In genomic region chr20:9616455-9616805, GRCh38 we compare ENCODE assay signal across 7 cellular contexts.
DNase-seq lines count a peak whose midpoint lies in the region; ATAC-seq and TF ChIP-seq lines count a peak whose summit lies in the region.

No MANE protein-coding gene starts in this region.

- no peak overlapping the region for H3K27ac ChIP-seq in neuronal stem cell (replicated peaks; ENCODE audit: low read length)
- no peak overlapping the region for H3K27ac ChIP-seq in body of pancreas

- intact Hi-C loops in body of pancreas (cut with DNase I), result loop anchor here (5.0 kb wide), 1 partner anchor 296 kb away; no protein-coding TSS in a partner anchor

- no CpG with 5 or more reads among the region's 5 CpGs for WGBS in neuronal stem cell (ENCODE audit: extremely low coverage in 2 of 2, insufficient read length in 2 of 2, insufficient replicate concordance in 1 of 2), 2 donors
- 66 to 69% methylated on average over 5 of the region's 5 CpGs for WGBS in body of pancreas, 2 donors

- ATAC-seq in GM19035 (IDR thresholded peaks at IDR 0.05; ENCODE audit: unreplicated experiment), result peak; percentile 14
- peak; percentile 24 for ATAC-seq in GM21717 (IDR thresholded peaks at IDR 0.05; ENCODE audit: unreplicated experiment)
- ATAC-seq in HG03159 (IDR thresholded peaks at IDR 0.05; ENCODE audit: unreplicated experiment), result peak; percentile 4
- no peak for ATAC-seq in body of pancreas

- TF ChIP-seq POLR2A in body of pancreas (IDR thresholded peaks at IDR 0.05), result no peak

- H2AFZ ChIP-seq in neuronal stem cell (ENCODE audit: low read length), result no peak overlapping the region

- no peak overlapping the region for H2BK120ac ChIP-seq in neuronal stem cell (ENCODE audit: low read depth, low read length)

- H3K4ac ChIP-seq in neuronal stem cell (ENCODE audit: low read length), result no peak overlapping the region

- H3K23ac ChIP-seq in neuronal stem cell (ENCODE audit: low read depth, low read length, poor library complexity), result no peak overlapping the region

- H3K9ac ChIP-seq in neuronal stem cell (ENCODE audit: low read depth, low read length, poor library complexity), result no peak overlapping the region

- H3K36me3 ChIP-seq in neuronal stem cell (replicated peaks in 1 of 2; ENCODE audit: control insufficient read depth in 2 of 2, insufficient read depth in 2 of 2, low read length in 2 of 2) (no peaks in the 10 kb centered on the region), body of pancreas (replicated peaks in 1 of 2; ENCODE audit: insufficient read depth in 1 of 2, low read depth in 2 of 2) (no peaks in the 10 kb centered on the region)

- H3K9me3 ChIP-seq in neuronal stem cell (replicated peaks in 1 of 2; ENCODE audit: control insufficient read depth in 2 of 2, insufficient read depth in 1 of 2, low read depth in 1 of 2, low read length in 2 of 2) (no peaks in the 10 kb centered on the region), body of pancreas (no peaks in the 10 kb centered on the region)

- H4K8ac ChIP-seq in neuronal stem cell (ENCODE audit: low read depth, low read length), result no peak overlapping the region

- H3K27me3 ChIP-seq in neuronal stem cell (ENCODE audit: control insufficient read depth in 3 of 3, insufficient read depth in 3 of 3, low read depth in 1 of 3, low read length in 3 of 3), result no peaks in the 10 kb centered on the region
- H3K27me3 ChIP-seq in body of pancreas, result no peaks in the 10 kb centered on the region

- no peak overlapping the region for H4K91ac ChIP-seq in neuronal stem cell (ENCODE audit: low read depth, low read length, poor library complexity)

- no peak overlapping the region for H2AK5ac ChIP-seq in neuronal stem cell (ENCODE audit: low read depth, low read length)

- H3K14ac ChIP-seq in neuronal stem cell (ENCODE audit: low read length), result peak overlapping the region; percentile 5

- no peak overlapping the region for H3K4me3 ChIP-seq in neuronal stem cell (ENCODE audit: low read length in 2 of 2)
- no peak overlapping the region for H3K4me3 ChIP-seq in body of pancreas

- H2BK15ac ChIP-seq in neuronal stem cell (ENCODE audit: low read length), result no peak overlapping the region

- in situ Hi-C loops in G401 (cut with HindIII; ENCODE audit: low sequenced_read_pairs), result no loop called here

- no peak overlapping the region for H3K18ac ChIP-seq in neuronal stem cell (ENCODE audit: low read length)

- no peak for DNase-seq in neuronal stem cell (ENCODE audit: low spot score)
- no peak for DNase-seq in G401 (ENCODE audit: low spot score)
- no peak for DNase-seq in body of pancreas
- DNase-seq in NCI-H446 (lab: John Stamatoyannopoulos, UW), result no peak

- H3K79me1 ChIP-seq in neuronal stem cell (ENCODE audit: low read depth, low read length), result no peaks in the 10 kb centered on the region

- no peak for TF ChIP-seq CTCF in body of pancreas (IDR thresholded peaks at IDR 0.05)

- H3K4me1 ChIP-seq in neuronal stem cell (ENCODE audit: control insufficient read depth in 2 of 2, insufficient read depth in 1 of 2, low read depth in 1 of 2, low read length in 2 of 2), result no peaks in the 10 kb centered on the region
- H3K4me1 ChIP-seq in body of pancreas, result peaks cover 11% of the 10 kb centered on the region

- H2BK5ac ChIP-seq in neuronal stem cell (ENCODE audit: low read length), result no peak overlapping the region

- H3K4me2 ChIP-seq in neuronal stem cell (ENCODE audit: insufficient read depth, low read length, poor library complexity, severe bottlenecking), result no peak overlapping the region

- H2BK12ac ChIP-seq in neuronal stem cell (ENCODE audit: low read length), result no peak overlapping the region
